ENCODE assay signal across 22 cellular contexts in genomic region chr2:71216501-71216900, GRCh38. TPM values are rescaled to one million over a fixed set of nuclear protein-coding genes. Genes with fewer than 3 reads are reported as not detected.
A peak's percentile ranks its signal among the peaks of the same experiment; 100 is the strongest.
DNase-seq lines count a peak whose midpoint lies in the region; ATAC-seq, FAIRE-seq and TF ChIP-seq lines count a peak whose summit lies in the region.
"Had no signal": no experiment of that assay in that cellular context is flagged by ENCODE, and none has a peak within 500 bp of the region (broad histone marks: within the 10 kb centered on the region; RNA-seq: fewer than 3 reads in every experiment).

No MANE protein-coding gene starts in this region.

- peak; percentile 35 for ATAC-seq in body of pancreas
- ATAC-seq in Right ventricle myocardium superior (ENCODE audit: poor library complexity): no peak
- ATAC-seq: CD8-positive, alpha-beta T cell; Right ventricle myocardium inferior had no signal

- TF ChIP-seq POLR2A in body of pancreas (IDR thresholded peaks at IDR 0.05): no peak
- no peak for TF ChIP-seq POLR2A in suprapubic skin (IDR thresholded peaks at IDR 0.05)

- 38 to 42% methylated on average over 1 of the region's 1 CpG for WGBS in body of pancreas, 2 donors
- WGBS in suprapubic skin: 50% methylated on average over 1 of the region's 1 CpG

- intact Hi-C loops in body of pancreas (cut with DNase I): no loop called here
- intact Hi-C loops in Right ventricle myocardium superior (cut with DNase I): no loop called here

- H3K36me3 Mint-ChIP-seq in osteocyte (ENCODE audit: unreplicated experiment): no peaks in the 10 kb centered on the region
- H3K36me3 Mint-ChIP-seq: CD8-positive, alpha-beta T cell had no signal

- H3K27ac ChIP-seq in body of pancreas (peak overlapping the region in 1 of 4 donors; percentile 14), keratinocyte (ENCODE audit: control insufficient read depth, insufficient read depth, low read length) (no peak overlapping the region), suprapubic skin (peak overlapping the region; percentile 40)
- H3K27ac ChIP-seq: KMS-11, Peyer's patch, SK-N-MC had no signal

- peaks cover 57% of the 10 kb centered on the region for H3K27me3 Mint-ChIP-seq in osteocyte (ENCODE audit: unreplicated experiment)

- H3K9ac ChIP-seq in keratinocyte (ENCODE audit: control insufficient read depth, extremely low read depth, insufficient read depth, low read length): no peak overlapping the region
- H3K9ac ChIP-seq: KMS-11 had no signal

- H3K36me3 ChIP-seq in body of pancreas (replicated peaks in 1 of 2; ENCODE audit: insufficient read depth in 1 of 2, low read depth in 2 of 2) (no peaks in the 10 kb centered on the region), keratinocyte (ENCODE audit: control insufficient read depth in 2 of 2, extremely low read depth in 1 of 2, insufficient read depth in 2 of 2, low read length in 2 of 2) (no peaks in the 10 kb centered on the region), suprapubic skin (no peaks in the 10 kb centered on the region)
- H3K36me3 ChIP-seq: MG63, Peyer's patch had no signal

- no peak overlapping the region for H3K4me3 Mint-ChIP-seq in osteocyte (ENCODE audit: unreplicated experiment)
- H3K4me3 Mint-ChIP-seq: CD8-positive, alpha-beta T cell had no signal

- no peaks in the 10 kb centered on the region for H3K4me1 Mint-ChIP-seq in osteocyte (ENCODE audit: unreplicated experiment)

- peak; percentile 48 for FAIRE-seq in keratinocyte (lab: Jason Lieb, UNC)
- FAIRE-seq: G401.6, H1 had no signal

- H3K79me2 ChIP-seq in keratinocyte (ENCODE audit: control insufficient read depth, insufficient read depth, low read length): no peaks in the 10 kb centered on the region

- no peak overlapping the region for H3K4me3 ChIP-seq in body of pancreas
- no peak overlapping the region for H3K4me3 ChIP-seq in keratinocyte (ENCODE audit: control insufficient read depth in 2 of 3, extremely low read depth in 1 of 3, insufficient read depth in 2 of 3, low read depth in 1 of 3, low read length in 3 of 3)
- no peak overlapping the region for H3K4me3 ChIP-seq in suprapubic skin
- H3K4me3 ChIP-seq: MG63, Peyer's patch, SK-N-MC had no signal

- no peak for TF ChIP-seq EP300 in suprapubic skin (IDR thresholded peaks at IDR 0.05)

- dilution Hi-C loops in keratinocyte (cut with MboI; ENCODE audit: extremely low pct_ligation_motif_present, low sequenced_read_pairs): no loop called here

- TF ChIP-seq CTCF in body of pancreas (IDR thresholded peaks at IDR 0.05) (no peak), keratinocyte (optimal IDR thresholded peaks at IDR 0.05 in 1 of 3, IDR thresholded peaks at IDR 0.05 in 1 of 3, conservative IDR thresholded peaks at IDR 0.05 in 1 of 3; ENCODE audit: extremely low read depth in 1 of 3, insufficient read depth in 2 of 3, low read length in 3 of 3) (no peak), suprapubic skin (IDR thresholded peaks at IDR 0.05) (no peak), osteocyte (IDR thresholded peaks at IDR 0.05) (no peak)

- no peak overlapping the region for H3K4me2 ChIP-seq in keratinocyte (ENCODE audit: control insufficient read depth, extremely low read depth, insufficient read depth, low read depth, low read length)
- H3K4me2 ChIP-seq: KMS-11 had no signal

- no peaks in the 10 kb centered on the region for H3K9me1 ChIP-seq in keratinocyte (ENCODE audit: control insufficient read depth, extremely low read depth, insufficient read depth, low read length)

- DNase-seq in NCI-H82 (lab: John Stamatoyannopoulos, UW) (peak; percentile 57), NCI-H82 treated with DMSO at 0.1 percent for 48 hours (lab: John Stamatoyannopoulos, UW; ENCODE audit: unreplicated experiment) (no peak), body of pancreas (peak in 3 of 4 donors; percentile 25 to 50 (median 35)), keratinocyte (ENCODE audit: low read depth, low spot score) (peak; percentile 21), suprapubic skin (ENCODE audit: low spot score in 2 of 2) (no peak), osteocyte (ENCODE audit: extremely low spot score, unreplicated experiment) (no peak), DMS53 treated with DMSO at 0.1 percent for 48 hours (lab: John Stamatoyannopoulos, UW; ENCODE audit: unreplicated experiment) (no peak), Right ventricle myocardium superior (no peak)
- DNase-seq: CD8-positive, alpha-beta T cell; DND-41; MG63; NCI-H1105; NCI-H1694; NCI-H2171; NCI-H446 treated with DMSO at 0.1 percent for 48 hours; NCI-H748 treated with DMSO at 0.1 percent for 48 hours; Peyer's patch had no signal

- no peak overlapping the region for H2AFZ ChIP-seq in keratinocyte (ENCODE audit: control insufficient read depth, low read length)

- H3K9me3 ChIP-seq in body of pancreas (no peaks in the 10 kb centered on the region), keratinocyte (ENCODE audit: control insufficient read depth, low read depth, low read length) (no peaks in the 10 kb centered on the region), suprapubic skin (no peaks in the 10 kb centered on the region)
- H3K9me3 ChIP-seq: MG63, Peyer's patch had no signal

- H3K9me3 Mint-ChIP-seq in osteocyte (ENCODE audit: unreplicated experiment): no peaks in the 10 kb centered on the region
- H3K9me3 Mint-ChIP-seq: CD8-positive, alpha-beta T cell had no signal

- H3K27me3 ChIP-seq in body of pancreas (no peaks in the 10 kb centered on the region), keratinocyte (ENCODE audit: control insufficient read depth, extremely low read depth, insufficient read depth, low read length) (no peaks in the 10 kb centered on the region), suprapubic skin (no peaks in the 10 kb centered on the region)
- H3K27me3 ChIP-seq: Peyer's patch had no signal

- peaks cover 28% of the 10 kb centered on the region for H3K4me1 ChIP-seq in body of pancreas
- peaks cover 14% of the 10 kb centered on the region for H3K4me1 ChIP-seq in keratinocyte (ENCODE audit: control insufficient read depth, extremely low read depth, insufficient read depth, low read length)
- H3K4me1 ChIP-seq in suprapubic skin: peaks cover 10% of the 10 kb centered on the region
- H3K4me1 ChIP-seq: Peyer's patch had no signal

- no peak overlapping the region for H3K27ac Mint-ChIP-seq in osteocyte (ENCODE audit: unreplicated experiment)
- H3K27ac Mint-ChIP-seq: CD8-positive, alpha-beta T cell had no signal

- no peaks in the 10 kb centered on the region for H4K20me1 ChIP-seq in keratinocyte (ENCODE audit: control insufficient read depth, extremely low read depth, insufficient read depth, low read length)

RNA-seq across cellular contexts. Expression of gene PAIP2B, which starts 10.4 kb away (rescaled TPM):
- 10 to 100 TPM; 18.5 to 32.9 TPM for total RNA-seq in body of pancreas
- 0.99 to 1.7 TPM (median 1.4 TPM) in 3 replicates for polyA plus RNA-seq in keratinocyte
- 2.0 TPM for polyA plus RNA-seq in keratinocyte (2011; ENCODE audit: low read depth)
- polyA plus RNA-seq in keratinocyte (2011; cell fraction: cytosol; rRNA removed): 0.83 and 1.5 TPM in 2 replicates
- 1.2 and 1.3 TPM in 2 replicates for polyA plus RNA-seq in keratinocyte (2011; cell fraction: nucleus; rRNA removed)
- 1.2 and 3.2 TPM in 2 replicates for polyA plus RNA-seq in keratinocyte (2012; ENCODE audit: low replicate concordance)
- polyA minus RNA-seq in keratinocyte: 0.66 to 2.6 TPM (median 2.4 TPM) in 3 replicates
- polyA minus RNA-seq in keratinocyte (2011; cell fraction: cytosol; rRNA and poly(A)+ RNA removed): 1.7 TPM
- 0.63 and 1.6 TPM in 2 replicates for polyA minus RNA-seq in keratinocyte (2011; cell fraction: nucleus; rRNA and poly(A)+ RNA removed)
- 10 to 100 TPM; 21.0 to 30.3 (median 26.7) TPM for total RNA-seq in suprapubic skin
- 0.55 and 0.78 TPM in 2 replicates for total RNA-seq in osteocyte
- 69.7 TPM for total RNA-seq in Right ventricle myocardium superior

Comparison
In these comparisons a context has a peak if more than half of its experiments do, and no peak if none do; other contexts are left out.
1. DNase-seq: peak in NCI-H82 (single experiment), body of pancreas (3 of 4) and keratinocyte (single experiment); none in NCI-H82 treated with DMSO at 0.1 percent for 48 hours (single experiment), suprapubic skin (0 of 2), osteocyte (single experiment), DMS53 treated with DMSO at 0.1 percent for 48 hours (single experiment) and Right ventricle myocardium superior (single experiment).
2. RNA of gene PAIP2B, which starts 10.4 kb away (total RNA-seq): 69.7 TPM in Right ventricle myocardium superior (single experiment), 18.5 to 32.9 TPM in body of pancreas and 21.0 to 30.3 TPM in suprapubic skin; 0.55 to 0.78 TPM in osteocyte; every median in the first group is over 10 times any median in the second.